In genomic region chr14:24335461-24336146, GRCh38 we compare ENCODE assay signal across 1 cellular context.
A peak's percentile ranks its signal among the peaks of the same experiment; 100 is the strongest.
TF ChIP-seq lines count a peak whose summit lies in the region.

No MANE protein-coding gene starts in this region.

TF ChIP-seq in endothelial cell of umbilical vein, 7 proteins besides CTCF, POLR2A, EP300 and RAD21:
- TF ChIP-seq FOS (IDR thresholded peaks at IDR 0.05; ENCODE audit: borderline replicate concordance, insufficient read depth, low read length) (no peak), EZH2 (IDR thresholded peaks at IDR 0.05; ENCODE audit: borderline replicate concordance, low read depth, low read length, severe bottlenecking) (no peak), JUN (IDR thresholded peaks at IDR 0.05; ENCODE audit: borderline replicate concordance, insufficient read depth, insufficient read length, low read depth) (no peak), POLR2AphosphoS5 (IDR thresholded peaks at IDR 0.05; ENCODE audit: insufficient read depth, low read depth, low read length) (peak; percentile 44), GATA2 (IDR thresholded peaks at IDR 0.05; ENCODE audit: insufficient read depth, insufficient read length, low read depth, low read length) (no peak)
TF ChIP-seq in endothelial cell of umbilical vein: peak in this region for 1.
